Comparison of ENCODE assay signal across 8 cellular contexts in genomic region chr1:43227138-43227836, GRCh38. TPM values are rescaled to one million over a fixed set of nuclear protein-coding genes. Genes with fewer than 3 reads are reported as not detected.
DNase-seq lines count a peak whose midpoint lies in the region; ATAC-seq, FAIRE-seq and TF ChIP-seq lines count a peak whose summit lies in the region.

No MANE protein-coding gene starts in this region.

- H3K27ac Mint-ChIP-seq in activated T-helper 2 cell treated with anti-CD3 and anti-CD28 coated beads, Interferon-gamma antibody, Interleukin-2, Interleukin-4, amounts not matched to agents 10 μg/mL and 5 μg/mL and 100 μg/mL, durations not matched to agents 14 hours and 24 hours and 36 hours: no peak overlapping the region

- H3K27me3 ChIP-seq in osteoblast (ENCODE audit: insufficient read depth, low read length) (no peaks in the 10 kb centered on the region), tibial artery (no peaks in the 10 kb centered on the region)

- H3K4me2 ChIP-seq in osteoblast (ENCODE audit: insufficient read depth, low read length): no peak overlapping the region

- H3K79me2 ChIP-seq in osteoblast (ENCODE audit: insufficient read depth, low read length): no peaks in the 10 kb centered on the region

- DNase-seq in GM04504 (ENCODE audit: low read depth) (peak; percentile 32), LoVo (ENCODE audit: low spot score) (peak; percentile 80), SHP77 treated with DMSO at 0.1 percent for 48 hours (lab: John Stamatoyannopoulos, UW) (peak; percentile 56), frontal cortex (ENCODE audit: low spot score in 2 of 2) (peak; percentile 50 to 77), osteoblast (ENCODE audit: insufficient read length, low spot score, missing footprints) (peak; percentile 94), tibial artery (peak; percentile 83 to 88)
- peak; percentile 62 for DNase-seq in activated T-helper 2 cell treated with anti-CD3 and anti-CD28 coated beads, Interferon-gamma antibody, Interleukin-2, Interleukin-4, amounts not matched to agents 10 μg/mL and 5 μg/mL and 100 μg/mL, durations not matched to agents 14 hours and 24 hours and 36 hours (ENCODE audit: low spot score)

- peak; percentile 95 for TF ChIP-seq CTCF in osteoblast (IDR thresholded peaks at IDR 0.05; ENCODE audit: extremely low read depth, low read depth, low read length)
- TF ChIP-seq CTCF in tibial artery (IDR thresholded peaks at IDR 0.05): peak; percentile 89 to 91

- no peak for FAIRE-seq in frontal cortex (lab: Jason Lieb, UNC)

- H3K4me1 Mint-ChIP-seq in activated T-helper 2 cell treated with anti-CD3 and anti-CD28 coated beads, Interferon-gamma antibody, Interleukin-2, Interleukin-4, amounts not matched to agents 10 μg/mL and 5 μg/mL and 100 μg/mL, durations not matched to agents 14 hours and 24 hours and 36 hours (ENCODE audit: low read depth): peaks cover 1% of the 10 kb centered on the region

- H3K9me3 Mint-ChIP-seq in activated T-helper 2 cell treated with anti-CD3 and anti-CD28 coated beads, Interferon-gamma antibody, Interleukin-2, Interleukin-4, amounts not matched to agents 10 μg/mL and 5 μg/mL and 100 μg/mL, durations not matched to agents 14 hours and 24 hours and 36 hours: no peaks in the 10 kb centered on the region

- intact Hi-C loops in activated T-helper 2 cell treated with anti-CD3 and anti-CD28 coated beads, Interferon-gamma antibody, Interleukin-2, Interleukin-4, amounts not matched to agents 10 μg/mL and 5 μg/mL and 100 μg/mL, durations not matched to agents 14 hours and 24 hours and 36 hours (cut with micrococcal nuclease): loop anchor here (1.0 kb wide), 2 partner anchors 131 to 187 kb away; partner anchors contain the start of gene CDC20
- intact Hi-C loops in tibial artery (cut with DNase I; ENCODE audit: low total_unique reads): loop anchor here (2.0 to 10.0 kb wide), 2 partner anchors 158 to 190 kb away; partner anchors contain the start of genes MED8 and SZT2

- H3K4me1 ChIP-seq in osteoblast (ENCODE audit: insufficient read depth, low read length) (peaks cover 7% of the 10 kb centered on the region), tibial artery (peaks cover 0 to 5% (median 3%) of the 10 kb centered on the region in 4 donors)

- peaks cover 7% of the 10 kb centered on the region for H3K27me3 Mint-ChIP-seq in activated T-helper 2 cell treated with anti-CD3 and anti-CD28 coated beads, Interferon-gamma antibody, Interleukin-2, Interleukin-4, amounts not matched to agents 10 μg/mL and 5 μg/mL and 100 μg/mL, durations not matched to agents 14 hours and 24 hours and 36 hours (ENCODE audit: low read depth)

- no peaks in the 10 kb centered on the region for H4K20me1 ChIP-seq in osteoblast (ENCODE audit: insufficient read depth, low read length)

- H3K36me3 ChIP-seq in osteoblast (ENCODE audit: insufficient read depth, low read length) (no peaks in the 10 kb centered on the region), tibial artery (no peaks in the 10 kb centered on the region)

- H3K27ac ChIP-seq in osteoblast (ENCODE audit: low read depth, low read length): no peak overlapping the region
- H3K27ac ChIP-seq in tibial artery: no peak overlapping the region

- H3K4me3 ChIP-seq in osteoblast (ENCODE audit: insufficient read depth, low read length) (no peak overlapping the region), tibial artery (no peak overlapping the region)

- H3K36me3 Mint-ChIP-seq in activated T-helper 2 cell treated with anti-CD3 and anti-CD28 coated beads, Interferon-gamma antibody, Interleukin-2, Interleukin-4, amounts not matched to agents 10 μg/mL and 5 μg/mL and 100 μg/mL, durations not matched to agents 14 hours and 24 hours and 36 hours (ENCODE audit: low read depth): no peaks in the 10 kb centered on the region

- no peak for ATAC-seq in HG02938 (IDR thresholded peaks at IDR 0.05; ENCODE audit: unreplicated experiment)

- no peak overlapping the region for H3K4me3 Mint-ChIP-seq in activated T-helper 2 cell treated with anti-CD3 and anti-CD28 coated beads, Interferon-gamma antibody, Interleukin-2, Interleukin-4, amounts not matched to agents 10 μg/mL and 5 μg/mL and 100 μg/mL, durations not matched to agents 14 hours and 24 hours and 36 hours (ENCODE audit: low read depth)

- no peak overlapping the region for H2AFZ ChIP-seq in osteoblast (ENCODE audit: low read length)

- H3K9me3 ChIP-seq in osteoblast (ENCODE audit: low read depth, low read length): no peaks in the 10 kb centered on the region
- H3K9me3 ChIP-seq in tibial artery: no peaks in the 10 kb centered on the region

RNA-seq across cellular contexts. Expression of gene TMEM125, which starts 42.5 kb away (rescaled TPM):
- not detected in 2 replicates for total RNA-seq in activated T-helper 2 cell treated with anti-CD3 and anti-CD28 coated beads, Interferon-gamma antibody, Interleukin-2, Interleukin-4, amounts not matched to agents 10 μg/mL and 5 μg/mL and 100 μg/mL, durations not matched to agents 14 hours and 24 hours and 36 hours
- 0.82 TPM for total RNA-seq in frontal cortex
- not detected in 2 replicates for total RNA-seq in osteoblast

RNA-seq across cellular contexts. Expression of gene CFAP57, which starts 55.2 kb away (rescaled TPM):
- total RNA-seq in activated T-helper 2 cell treated with anti-CD3 and anti-CD28 coated beads, Interferon-gamma antibody, Interleukin-2, Interleukin-4, amounts not matched to agents 10 μg/mL and 5 μg/mL and 100 μg/mL, durations not matched to agents 14 hours and 24 hours and 36 hours: 0.11 and 0.16 TPM in 2 replicates
- total RNA-seq in frontal cortex: 0.82 TPM
- under 0.01 TPM in 1 of 2 replicates, not detected in the other for total RNA-seq in osteoblast

RNA-seq across cellular contexts. Expression of gene EBNA1BP2, which starts 55.2 kb away (rescaled TPM):
- 102 and 104 TPM in 2 replicates for total RNA-seq in activated T-helper 2 cell treated with anti-CD3 and anti-CD28 coated beads, Interferon-gamma antibody, Interleukin-2, Interleukin-4, amounts not matched to agents 10 μg/mL and 5 μg/mL and 100 μg/mL, durations not matched to agents 14 hours and 24 hours and 36 hours
- total RNA-seq in frontal cortex (57.5 TPM), osteoblast (46.3 and 50.7 TPM in 2 replicates)

RNA-seq across cellular contexts. Expression of gene C1orf210, which starts 58.1 kb away (rescaled TPM):
- total RNA-seq in activated T-helper 2 cell treated with anti-CD3 and anti-CD28 coated beads, Interferon-gamma antibody, Interleukin-2, Interleukin-4, amounts not matched to agents 10 μg/mL and 5 μg/mL and 100 μg/mL, durations not matched to agents 14 hours and 24 hours and 36 hours: not detected in 2 replicates
- total RNA-seq in frontal cortex (not detected), osteoblast (not detected in 2 replicates)

Comparison
In these comparisons a context has a peak if more than half of its experiments do, and no peak if none do; other contexts are left out.
1. DNase-seq: peak in every context shown above with its lines; median percentile 94 in osteoblast; 86 in tibial artery; 80 in LoVo; 64 in frontal cortex; 62 in activated T-helper 2 cell treated with anti-CD3 and anti-CD28 coated beads, Interferon-gamma antibody, Interleukin-2, Interleukin-4, amounts not matched to agents 10 μg/mL and 5 μg/mL and 100 μg/mL, durations not matched to agents 14 hours and 24 hours and 36 hours; 56 in SHP77 treated with DMSO at 0.1 percent for 48 hours; 32 in GM04504.